In genomic region chr9:127816362-127816725, GRCh38 we compare ENCODE assay signal across 1 cellular context.
TF ChIP-seq lines count a peak whose summit lies in the region.

No MANE protein-coding gene starts in this region.

TF ChIP-seq in GM12878, 131 proteins besides CTCF, POLR2A, EP300 and RAD21:
- TF ChIP-seq IRF5 (IDR thresholded peaks at IDR 0.05; ENCODE audit: borderline replicate concordance) (no peak), SREBF1 (IDR thresholded peaks at IDR 0.05; ENCODE audit: low read length) (no peak), CHD4 (IDR thresholded peaks at IDR 0.05) (no peak), BCL11A (IDR thresholded peaks at IDR 0.05; ENCODE audit: low read depth, low read length) (no peak), ZNF217 (IDR thresholded peaks at IDR 0.05) (no peak), IKZF1 (conservative IDR thresholded peaks at IDR 0.05) (no peak), MTA2 (IDR thresholded peaks at IDR 0.05; ENCODE audit: low read depth) (no peak), SPI1 (IDR thresholded peaks at IDR 0.05; ENCODE audit: borderline replicate concordance, insufficient read depth, low read depth, low read length) (no peak), STAT1 (conservative IDR thresholded peaks at IDR 0.05) (no peak), RCOR1 (conservative IDR thresholded peaks at IDR 0.05; ENCODE audit: low read depth, low read length) (no peak), FOXM1 (IDR thresholded peaks at IDR 0.05; ENCODE audit: low read depth, low read length) (no peak), RFX5 (IDR thresholded peaks at IDR 0.05; ENCODE audit: low read depth, low read length) (no peak)
- TF ChIP-seq, protein P1, sequence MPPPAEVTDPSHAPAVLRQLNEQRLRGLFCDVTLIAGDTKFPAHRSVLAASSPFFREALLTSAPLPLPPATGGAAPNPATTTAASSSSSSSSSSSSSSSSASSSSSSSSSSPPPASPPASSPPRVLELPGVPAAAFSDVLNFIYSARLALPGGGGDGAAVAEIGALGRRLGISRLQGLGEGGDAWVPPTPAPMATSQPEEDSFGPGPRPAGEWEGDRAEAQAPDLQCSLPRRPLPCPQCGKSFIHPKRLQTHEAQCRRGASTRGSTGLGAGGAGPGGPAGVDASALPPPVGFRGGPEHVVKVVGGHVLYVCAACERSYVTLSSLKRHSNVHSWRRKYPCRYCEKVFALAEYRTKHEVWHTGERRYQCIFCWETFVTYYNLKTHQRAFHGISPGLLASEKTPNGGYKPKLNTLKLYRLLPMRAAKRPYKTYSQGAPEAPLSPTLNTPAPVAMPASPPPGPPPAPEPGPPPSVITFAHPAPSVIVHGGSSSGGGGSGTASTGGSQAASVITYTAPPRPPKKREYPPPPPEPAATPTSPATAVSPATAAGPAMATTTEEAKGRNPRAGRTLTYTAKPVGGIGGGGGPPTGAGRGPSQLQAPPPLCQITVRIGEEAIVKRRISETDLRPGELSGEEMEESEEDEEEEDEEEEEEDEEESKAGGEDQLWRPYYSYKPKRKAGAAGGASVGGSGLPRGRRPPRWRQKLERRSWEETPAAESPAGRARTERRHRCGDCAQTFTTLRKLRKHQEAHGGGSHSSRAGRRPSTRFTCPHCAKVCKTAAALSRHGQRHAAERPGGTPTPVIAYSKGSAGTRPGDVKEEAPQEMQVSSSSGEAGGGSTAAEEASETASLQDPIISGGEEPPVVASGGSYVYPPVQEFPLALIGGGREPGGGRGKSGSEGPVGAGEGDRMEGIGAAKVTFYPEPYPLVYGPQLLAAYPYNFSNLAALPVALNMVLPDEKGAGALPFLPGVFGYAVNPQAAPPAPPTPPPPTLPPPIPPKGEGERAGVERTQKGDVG (CRISPR knock-in tag; IDR thresholded peaks at IDR 0.05), result no peak
- TF ChIP-seq, protein P2, sequence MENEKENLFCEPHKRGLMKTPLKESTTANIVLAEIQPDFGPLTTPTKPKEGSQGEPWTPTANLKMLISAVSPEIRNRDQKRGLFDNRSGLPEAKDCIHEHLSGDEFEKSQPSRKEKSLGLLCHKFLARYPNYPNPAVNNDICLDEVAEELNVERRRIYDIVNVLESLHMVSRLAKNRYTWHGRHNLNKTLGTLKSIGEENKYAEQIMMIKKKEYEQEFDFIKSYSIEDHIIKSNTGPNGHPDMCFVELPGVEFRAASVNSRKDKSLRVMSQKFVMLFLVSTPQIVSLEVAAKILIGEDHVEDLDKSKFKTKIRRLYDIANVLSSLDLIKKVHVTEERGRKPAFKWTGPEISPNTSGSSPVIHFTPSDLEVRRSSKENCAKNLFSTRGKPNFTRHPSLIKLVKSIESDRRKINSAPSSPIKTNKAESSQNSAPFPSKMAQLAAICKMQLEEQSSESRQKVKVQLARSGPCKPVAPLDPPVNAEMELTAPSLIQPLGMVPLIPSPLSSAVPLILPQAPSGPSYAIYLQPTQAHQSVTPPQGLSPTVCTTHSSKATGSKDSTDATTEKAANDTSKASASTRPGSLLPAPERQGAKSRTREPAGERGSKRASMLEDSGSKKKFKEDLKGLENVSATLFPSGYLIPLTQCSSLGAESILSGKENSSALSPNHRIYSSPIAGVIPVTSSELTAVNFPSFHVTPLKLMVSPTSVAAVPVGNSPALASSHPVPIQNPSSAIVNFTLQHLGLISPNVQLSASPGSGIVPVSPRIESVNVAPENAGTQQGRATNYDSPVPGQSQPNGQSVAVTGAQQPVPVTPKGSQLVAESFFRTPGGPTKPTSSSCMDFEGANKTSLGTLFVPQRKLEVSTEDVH (IDR thresholded peaks at IDR 0.05; ENCODE audit: low read depth, partially characterized antibody), result no peak
